In genomic region chr11:13765886-13766285, GRCh38 we compare ENCODE assay signal across 27 cellular contexts.
"Had no signal": no experiment of that assay in that cellular context is flagged by ENCODE, and none has a peak within 500 bp of the region (broad histone marks: within the 10 kb centered on the region; RNA-seq: fewer than 3 reads in every experiment).

No MANE protein-coding gene starts in this region.

- H3K27me3 ChIP-seq: neural progenitor cell, ovary, right lobe of liver, sigmoid colon, stomach, thyroid gland, tibial nerve, upper lobe of left lung, vagina had no signal

- H3K27ac ChIP-seq: neural progenitor cell, ovary, parathyroid adenoma, psoas muscle, right lobe of liver, sigmoid colon, stomach, thoracic aorta, thyroid gland, tibial nerve, upper lobe of left lung, vagina had no signal

- H3K9ac ChIP-seq: neural progenitor cell, parathyroid adenoma had no signal

- H3K9me3 ChIP-seq: ovary, psoas muscle, right lobe of liver, sigmoid colon, stomach, thoracic aorta, thyroid gland, tibial nerve, upper lobe of left lung, vagina had no signal

- H3K27ac Mint-ChIP-seq: natural killer cell treated with Interleukin-12 subunit alpha and Interleukin-12 subunit beta and Interleukin-15 and Interleukin-18, amount 100 ng/mL, for 72 hours; neural progenitor cell; progenitor cell of endocrine pancreas; stimulated activated effector memory CD8-positive, alpha-beta T cell treated with anti-CD3 and anti-CD28 coated beads, Interleukin-12 subunit alpha, Interleukin-12 subunit beta, amount 100 ng/mL, for 72 hours; stimulated activated naive B cell treated with anti-CD40 and anti-IgM and Interleukin-4, amounts not matched to agents 10 μg/mL and 1 μg/mL and 100 μg/mL, for 72 hours; stimulated activated naive CD8-positive, alpha-beta T cell treated with anti-CD3 and anti-CD28 coated beads, Interleukin-15, Interleukin-2, amounts not matched to agents 100 ng/mL and 50 ng/mL, for 24 hours had no signal

- H3K4me3 ChIP-seq: neural progenitor cell, ovary, psoas muscle, right lobe of liver, sigmoid colon, stomach, thoracic aorta, thyroid gland, tibial nerve, upper lobe of left lung, vagina had no signal

- H3K36me3 ChIP-seq: neural progenitor cell, ovary, right lobe of liver, sigmoid colon, stomach, thoracic aorta, thyroid gland, tibial nerve, upper lobe of left lung, vagina had no signal

- H2AFZ ChIP-seq: neural progenitor cell, parathyroid adenoma had no signal

- H3K9me3 Mint-ChIP-seq: natural killer cell treated with Interleukin-12 subunit alpha and Interleukin-12 subunit beta and Interleukin-15 and Interleukin-18, amount 100 ng/mL, for 72 hours; neural progenitor cell; stimulated activated effector memory CD8-positive, alpha-beta T cell treated with anti-CD3 and anti-CD28 coated beads, Interleukin-12 subunit alpha, Interleukin-12 subunit beta, amount 100 ng/mL, for 72 hours; stimulated activated naive B cell treated with anti-CD40 and anti-IgM and Interleukin-4, amounts not matched to agents 10 μg/mL and 1 μg/mL and 100 μg/mL, for 72 hours; stimulated activated naive CD8-positive, alpha-beta T cell treated with anti-CD3 and anti-CD28 coated beads, Interleukin-15, Interleukin-2, amounts not matched to agents 100 ng/mL and 50 ng/mL, for 24 hours had no signal

- ATAC-seq: natural killer cell treated with Interleukin-12 subunit alpha and Interleukin-12 subunit beta and Interleukin-15 and Interleukin-18, amount 100 ng/mL, for 72 hours; psoas muscle; right cardiac atrium; right lobe of liver; stimulated activated effector memory CD8-positive, alpha-beta T cell treated with anti-CD3 and anti-CD28 coated beads, Interleukin-12 subunit alpha, Interleukin-12 subunit beta, amount 100 ng/mL, for 72 hours; stimulated activated naive B cell treated with anti-CD40 and anti-IgM and Interleukin-4, amounts not matched to agents 10 μg/mL and 1 μg/mL and 100 μg/mL, for 72 hours had no signal

- H3K4me1 Mint-ChIP-seq: stimulated activated effector memory CD8-positive, alpha-beta T cell treated with anti-CD3 and anti-CD28 coated beads, Interleukin-12 subunit alpha, Interleukin-12 subunit beta, amount 100 ng/mL, for 72 hours; stimulated activated naive B cell treated with anti-CD40 and anti-IgM and Interleukin-4, amounts not matched to agents 10 μg/mL and 1 μg/mL and 100 μg/mL, for 72 hours had no signal

- FAIRE-seq: small intestine, urothelium cell line had no signal

- DNase-seq: occipital lobe; ovary; posterior cingulate gyrus; psoas muscle; right cardiac atrium; right lobe of liver; sigmoid colon; small intestine; stimulated activated CD4-positive, alpha-beta T cell treated with anti-CD3 and anti-CD28 coated beads, Interleukin-15, amount 100 ng/mL, for 24 hours; stimulated activated CD4-positive, alpha-beta T cell treated with anti-CD3 and anti-CD28 coated beads, Interleukin-2, amount 100 ng/mL, for 24 hours; stimulated activated CD4-positive, alpha-beta T cell treated with anti-CD3 and anti-CD28 coated beads, Interleukin-2, amount 100 ng/mL, for 48 hours; stimulated activated CD4-positive, alpha-beta T cell treated with anti-CD3 and anti-CD28 coated beads, Interleukin-4, amount 100 ng/mL, for 24 hours; stimulated activated naive B cell treated with anti-CD40 and anti-IgM and Interleukin-4, amounts not matched to agents 10 μg/mL and 1 μg/mL and 100 μg/mL, for 72 hours; stimulated activated naive CD4-positive, alpha-beta T cell treated with Interleukin-2 at 50 U/mL for 16 hours; stomach; thyroid gland; upper lobe of left lung had no signal

- H3K4me1 ChIP-seq: parathyroid adenoma, psoas muscle, right lobe of liver, sigmoid colon, stomach, thyroid gland, tibial nerve, upper lobe of left lung, vagina had no signal

- H3K4me3 Mint-ChIP-seq: natural killer cell treated with Interleukin-12 subunit alpha and Interleukin-12 subunit beta and Interleukin-15 and Interleukin-18, amount 100 ng/mL, for 72 hours; neural progenitor cell; stimulated activated effector memory CD8-positive, alpha-beta T cell treated with anti-CD3 and anti-CD28 coated beads, Interleukin-12 subunit alpha, Interleukin-12 subunit beta, amount 100 ng/mL, for 72 hours; stimulated activated naive B cell treated with anti-CD40 and anti-IgM and Interleukin-4, amounts not matched to agents 10 μg/mL and 1 μg/mL and 100 μg/mL, for 72 hours; stimulated activated naive CD8-positive, alpha-beta T cell treated with anti-CD3 and anti-CD28 coated beads, Interleukin-15, Interleukin-2, amounts not matched to agents 100 ng/mL and 50 ng/mL, for 24 hours had no signal

- H3K4me2 ChIP-seq: neural progenitor cell had no signal

- H3K27me3 Mint-ChIP-seq: stimulated activated naive CD8-positive, alpha-beta T cell treated with anti-CD3 and anti-CD28 coated beads, Interleukin-15, Interleukin-2, amounts not matched to agents 100 ng/mL and 50 ng/mL, for 24 hours had no signal

- H3K79me2 ChIP-seq: parathyroid adenoma had no signal

- H3K36me3 Mint-ChIP-seq: natural killer cell treated with Interleukin-12 subunit alpha and Interleukin-12 subunit beta and Interleukin-15 and Interleukin-18, amount 100 ng/mL, for 72 hours; neural progenitor cell; stimulated activated effector memory CD8-positive, alpha-beta T cell treated with anti-CD3 and anti-CD28 coated beads, Interleukin-12 subunit alpha, Interleukin-12 subunit beta, amount 100 ng/mL, for 72 hours; stimulated activated naive B cell treated with anti-CD40 and anti-IgM and Interleukin-4, amounts not matched to agents 10 μg/mL and 1 μg/mL and 100 μg/mL, for 72 hours had no signal
